Comparison of ENCODE assay signal across 16 cellular contexts in genomic region chr4:133156096-133156495, GRCh38. TPM values are rescaled to one million over a fixed set of nuclear protein-coding genes. Genes with fewer than 3 reads are reported as not detected.
A peak's percentile ranks its signal among the peaks of the same experiment; 100 is the strongest.
DNase-seq lines count a peak whose midpoint lies in the region; TF ChIP-seq lines count a peak whose summit lies in the region.
"Had no signal": no experiment of that assay in that cellular context is flagged by ENCODE, and none has a peak within 500 bp of the region (broad histone marks: within the 10 kb centered on the region; RNA-seq: fewer than 3 reads in every experiment).

No MANE protein-coding gene starts in this region.

- no peak overlapping the region for H4K91ac ChIP-seq in neuronal stem cell (ENCODE audit: low read depth, low read length, poor library complexity)

- DNase-seq in C1 segment of cervical spinal cord (lab: John Stamatoyannopoulos, UW) = peak in 11 of 14 donors; percentile 23 to 74 (median 61)
- DNase-seq in RPMI7951 (ENCODE audit: low read depth) = peak; percentile 38
- peak; percentile 2 for DNase-seq in fibroblast of villous mesenchyme (ENCODE audit: low read depth)
- no peak for DNase-seq in neuronal stem cell (ENCODE audit: low spot score)
- no peak for DNase-seq in activated CD4-positive, alpha-beta T cell treated with anti-CD3 and anti-CD28 coated beads, Interleukin-2, amount 50 U/mL, for 48 hours
- no peak for DNase-seq in kidney tubule cell (ENCODE audit: low spot score)
- DNase-seq in ACHN = no peak
- no peak for DNase-seq in cerebellum (ENCODE audit: low spot score)
- DNase-seq: activated CD4-positive, alpha-beta memory T cell treated with anti-CD3 and anti-CD28 coated beads, Interleukin-2, amount 10 ng/mL, durations not matched to agents 7 days and 5 days; brain microvascular endothelial cell; heart right ventricle; MG63; stomach had no signal

- peak overlapping the region; percentile 59 for H2AFZ ChIP-seq in neuronal stem cell (ENCODE audit: low read length)

- H3K27me3 ChIP-seq in neuronal stem cell (ENCODE audit: control insufficient read depth in 3 of 3, insufficient read depth in 3 of 3, low read depth in 1 of 3, low read length in 3 of 3) = peaks cover 0 to 23% (median 9%) of the 10 kb centered on the region in 3 experiments
- H3K27me3 ChIP-seq: brain microvascular endothelial cell had no signal

- no peak overlapping the region for H3K4me2 ChIP-seq in neuronal stem cell (ENCODE audit: insufficient read depth, low read length, poor library complexity, severe bottlenecking)

- H3K36me3 ChIP-seq in neuronal stem cell (replicated peaks in 1 of 2; ENCODE audit: control insufficient read depth in 2 of 2, insufficient read depth in 2 of 2, low read length in 2 of 2) = no peaks in the 10 kb centered on the region
- H3K36me3 ChIP-seq: brain microvascular endothelial cell, heart right ventricle, MG63, neutrophil, stomach had no signal

- H3K9ac ChIP-seq in neuronal stem cell (ENCODE audit: low read depth, low read length, poor library complexity) = no peak overlapping the region

- no peaks in the 10 kb centered on the region for H3K79me1 ChIP-seq in neuronal stem cell (ENCODE audit: low read depth, low read length)

- H4K8ac ChIP-seq in neuronal stem cell (ENCODE audit: low read depth, low read length) = no peak overlapping the region

- peaks cover 3 to 8% of the 10 kb centered on the region in 2 donors for H3K4me1 ChIP-seq in neuronal stem cell (ENCODE audit: control insufficient read depth in 2 of 2, insufficient read depth in 1 of 2, low read depth in 1 of 2, low read length in 2 of 2)

- no peak overlapping the region for H2BK12ac ChIP-seq in neuronal stem cell (ENCODE audit: low read length)

- H3K4me3 ChIP-seq in fibroblast of villous mesenchyme (ENCODE audit: low read depth, low read length) = no peak overlapping the region
- no peak overlapping the region for H3K4me3 ChIP-seq in neuronal stem cell (ENCODE audit: low read length in 2 of 2)
- H3K4me3 ChIP-seq: heart right ventricle, MG63, skin epidermis, stomach had no signal

- no peak overlapping the region for H2BK15ac ChIP-seq in neuronal stem cell (ENCODE audit: low read length)

- H3K4ac ChIP-seq in neuronal stem cell (ENCODE audit: low read length) = no peak overlapping the region

- no peak overlapping the region for H2BK120ac ChIP-seq in neuronal stem cell (ENCODE audit: low read depth, low read length)

- no peak overlapping the region for H2AK5ac ChIP-seq in neuronal stem cell (ENCODE audit: low read depth, low read length)

- H3K9me3 ChIP-seq in neuronal stem cell (replicated peaks in 1 of 2; ENCODE audit: control insufficient read depth in 2 of 2, insufficient read depth in 1 of 2, low read depth in 1 of 2, low read length in 2 of 2) = peaks cover 0 to 8% of the 10 kb centered on the region in 2 donors
- H3K9me3 ChIP-seq: heart right ventricle, MG63, neutrophil had no signal

- no peak overlapping the region for H3K14ac ChIP-seq in neuronal stem cell (ENCODE audit: low read length)

- H2BK5ac ChIP-seq in neuronal stem cell (ENCODE audit: low read length) = no peak overlapping the region

- peak overlapping the region; percentile 11 for H3K18ac ChIP-seq in neuronal stem cell (ENCODE audit: low read length)

- no CpG with 5 or more reads among the region's 5 CpGs for WGBS in neuronal stem cell (ENCODE audit: extremely low coverage in 2 of 2, insufficient read length in 2 of 2, insufficient replicate concordance in 1 of 2), 2 donors

- no peak for TF ChIP-seq CTCF in fibroblast of villous mesenchyme (IDR thresholded peaks at IDR 0.05; ENCODE audit: insufficient read depth, low read depth, low read length)

- no peak overlapping the region for H3K23ac ChIP-seq in neuronal stem cell (ENCODE audit: low read depth, low read length, poor library complexity)

- in situ Hi-C loops in ACHN (cut with HindIII; ENCODE audit: low pct_ligation_motif_present, low pct_unique_long_range_greater_than_20kb, low sequenced_read_pairs) = no loop called here

- H3K27ac ChIP-seq in neuronal stem cell (replicated peaks; ENCODE audit: low read length) = peak overlapping the region; percentile 69
- H3K27ac ChIP-seq: brain microvascular endothelial cell, heart right ventricle, neutrophil, skin epidermis, stomach had no signal

RNA-seq across cellular contexts. Expression of gene PCDH10, which starts 7.0 kb away (rescaled TPM):
- total RNA-seq in RPMI7951 (2014; rRNA removed; shearing (Covaris generic)) = 0.10 and 0.12 TPM in 2 replicates
- 16.4 and 25.8 TPM in 2 replicates for total RNA-seq in fibroblast of villous mesenchyme
- polyA plus RNA-seq in neuronal stem cell (2013, experiment 1 of 2) = 1.2 TPM
- polyA plus RNA-seq in neuronal stem cell (2013, experiment 2 of 2) = 1.1 TPM
- total RNA-seq in cerebellum = 29.9 TPM
- total RNA-seq: activated CD4-positive, alpha-beta memory T cell treated with anti-CD3 and anti-CD28 coated beads, Interleukin-2, amount 10 ng/mL, durations not matched to agents 7 days and 5 days; HT-29 had no signal

Comparison
In these comparisons a context has a peak if more than half of its experiments do, and no peak if none do; other contexts are left out.
1. DNase-seq: peak in C1 segment of cervical spinal cord (11 of 14), RPMI7951 (single experiment) and fibroblast of villous mesenchyme (single experiment); none in neuronal stem cell (single experiment), activated CD4-positive, alpha-beta T cell treated with anti-CD3 and anti-CD28 coated beads, Interleukin-2, amount 50 U/mL, for 48 hours (0 of 2), kidney tubule cell (single experiment), ACHN (single experiment) and cerebellum (single experiment).
2. RNA of gene PCDH10, which starts 7.0 kb away (total RNA-seq): 29.9 TPM in cerebellum (single experiment) and 16.4 to 25.8 TPM in fibroblast of villous mesenchyme; 0.10 to 0.12 TPM in RPMI7951; every median in the first group is over 10 times any median in the second.